ENCODE assay signal across 9 cellular contexts in genomic region chr3:192571197-192571791, GRCh38.
DNase-seq lines count a peak whose midpoint lies in the region; ATAC-seq and TF ChIP-seq lines count a peak whose summit lies in the region.
"Had no signal": no experiment of that assay in that cellular context is flagged by ENCODE, and none has a peak within 500 bp of the region (broad histone marks: within the 10 kb centered on the region; RNA-seq: fewer than 3 reads in every experiment).

No MANE protein-coding gene starts in this region.

- H3K36me3 Mint-ChIP-seq in stimulated activated memory B cell treated with anti-CD40 and anti-IgM and Interleukin-4, amounts not matched to agents 10 μg/mL and 1 μg/mL and 100 μg/mL, for 72 hours, result no peaks in the 10 kb centered on the region

- no peaks in the 10 kb centered on the region for H4K20me1 ChIP-seq in hepatocyte (ENCODE audit: insufficient read depth, poor library complexity, severe bottlenecking)

- H3K4me3 Mint-ChIP-seq in stimulated activated memory B cell treated with anti-CD40 and anti-IgM and Interleukin-4, amounts not matched to agents 10 μg/mL and 1 μg/mL and 100 μg/mL, for 72 hours, result peak overlapping the region; percentile 58

- peak; percentile 64 for DNase-seq in ELR (ENCODE audit: low read depth)
- peak; percentile 51 for DNase-seq in NCI-H2107 (lab: John Stamatoyannopoulos, UW)
- DNase-seq in anterior cingulate cortex (lab: John Stamatoyannopoulos, UW), result peak in 50 of 58 donors; percentile 1 to 75 (median 28)
- DNase-seq in hepatocyte (ENCODE audit: low spot score), result no peak
- DNase-seq in cortex of kidney (lab: John Stamatoyannopoulos, UW), result no peak

- no peak for TF ChIP-seq CTCF in hepatocyte (IDR thresholded peaks at IDR 0.05; ENCODE audit: poor library complexity)

- 84% methylated on average over 26 of the region's 26 CpGs for WGBS in hepatocyte (ENCODE audit: low lambda C conversion rate, missing lambda C conversion rate)

- no peak overlapping the region for H2AFZ ChIP-seq in hepatocyte

- H3K79me2 ChIP-seq in hepatocyte, result no peaks in the 10 kb centered on the region

- peaks cover 7% of the 10 kb centered on the region for H3K4me1 Mint-ChIP-seq in stimulated activated memory B cell treated with anti-CD40 and anti-IgM and Interleukin-4, amounts not matched to agents 10 μg/mL and 1 μg/mL and 100 μg/mL, for 72 hours

- H3K4me1 ChIP-seq in hepatocyte (ENCODE audit: insufficient read depth), result no peaks in the 10 kb centered on the region

- H3K27me3 ChIP-seq in hepatocyte, result no peaks in the 10 kb centered on the region

- no peaks in the 10 kb centered on the region for H3K9me3 ChIP-seq in hepatocyte (ENCODE audit: low read depth)

- peaks cover 43% of the 10 kb centered on the region for H3K27me3 Mint-ChIP-seq in stimulated activated memory B cell treated with anti-CD40 and anti-IgM and Interleukin-4, amounts not matched to agents 10 μg/mL and 1 μg/mL and 100 μg/mL, for 72 hours

- H3K4me3 ChIP-seq in hepatocyte, result no peak overlapping the region

- H3K4me2 ChIP-seq in hepatocyte, result peak overlapping the region; percentile 28
- H3K4me2 ChIP-seq: KMS-11 had no signal

- H3K27ac Mint-ChIP-seq in stimulated activated memory B cell treated with anti-CD40 and anti-IgM and Interleukin-4, amounts not matched to agents 10 μg/mL and 1 μg/mL and 100 μg/mL, for 72 hours, result no peak overlapping the region

- no peaks in the 10 kb centered on the region for H3K9me2 ChIP-seq in hepatocyte (replicated peaks; ENCODE audit: insufficient read depth)

- ATAC-seq in stimulated activated memory B cell treated with anti-CD40 and anti-IgM and Interleukin-4, amounts not matched to agents 10 μg/mL and 1 μg/mL and 100 μg/mL, for 72 hours, result no peak
- no peak for ATAC-seq in GM21717 (IDR thresholded peaks at IDR 0.05; ENCODE audit: unreplicated experiment)
- no peak for ATAC-seq in HG03469 (IDR thresholded peaks at IDR 0.05; ENCODE audit: unreplicated experiment)

- H3K27ac ChIP-seq in hepatocyte, result no peak overlapping the region
- H3K27ac ChIP-seq: KMS-11 had no signal

- no peaks in the 10 kb centered on the region for H3K9me3 Mint-ChIP-seq in stimulated activated memory B cell treated with anti-CD40 and anti-IgM and Interleukin-4, amounts not matched to agents 10 μg/mL and 1 μg/mL and 100 μg/mL, for 72 hours

- no peaks in the 10 kb centered on the region for H3K36me3 ChIP-seq in hepatocyte (replicated peaks; ENCODE audit: insufficient read depth, low read depth)

Comparison
In these comparisons a context has a peak if more than half of its experiments do, and no peak if none do; other contexts are left out.
1. DNase-seq: peak in ELR (single experiment), NCI-H2107 (single experiment) and anterior cingulate cortex (50 of 58); none in hepatocyte (single experiment) and cortex of kidney (single experiment).